Comparison of ENCODE assay signal across 1 cellular context in the genomic region with DNA sequence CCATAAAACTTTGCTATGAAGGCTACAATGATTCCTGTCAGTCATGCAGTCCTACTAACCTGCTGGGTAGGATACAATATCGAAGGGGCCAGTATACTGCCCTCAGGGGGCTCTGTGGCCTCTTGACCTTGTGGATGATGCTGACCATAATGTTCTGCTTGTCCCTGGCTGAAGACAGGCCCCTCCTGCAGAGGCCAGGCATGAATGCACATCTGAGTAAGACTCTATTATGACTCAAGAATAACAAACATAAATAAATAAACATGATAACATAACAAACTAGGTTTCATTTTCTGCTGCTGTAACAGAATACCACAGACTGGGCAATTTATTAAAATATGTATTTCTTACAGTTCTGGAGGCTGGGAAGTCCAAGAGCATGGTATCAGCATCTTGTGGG.
TF ChIP-seq lines count a peak whose summit lies in the region.

No MANE protein-coding gene starts in this region.

TF ChIP-seq in HepG2, 621 proteins besides CTCF, POLR2A, EP300 and RAD21:
- TF ChIP-seq NFKB2 (CRISPR knock-in tag; IDR thresholded peaks at IDR 0.05; ENCODE audit: borderline replicate concordance), result no peak
- TF ChIP-seq NFE2 (CRISPR knock-in tag; IDR thresholded peaks at IDR 0.05), result no peak
- TF ChIP-seq ZNF564 (CRISPR knock-in tag; IDR thresholded peaks at IDR 0.05), result peak; percentile 63; the same call in 1 of the 2 replicates
- no peak for TF ChIP-seq HDAC1 (CRISPR knock-in tag; IDR thresholded peaks at IDR 0.05)
- TF ChIP-seq, protein P1, sequence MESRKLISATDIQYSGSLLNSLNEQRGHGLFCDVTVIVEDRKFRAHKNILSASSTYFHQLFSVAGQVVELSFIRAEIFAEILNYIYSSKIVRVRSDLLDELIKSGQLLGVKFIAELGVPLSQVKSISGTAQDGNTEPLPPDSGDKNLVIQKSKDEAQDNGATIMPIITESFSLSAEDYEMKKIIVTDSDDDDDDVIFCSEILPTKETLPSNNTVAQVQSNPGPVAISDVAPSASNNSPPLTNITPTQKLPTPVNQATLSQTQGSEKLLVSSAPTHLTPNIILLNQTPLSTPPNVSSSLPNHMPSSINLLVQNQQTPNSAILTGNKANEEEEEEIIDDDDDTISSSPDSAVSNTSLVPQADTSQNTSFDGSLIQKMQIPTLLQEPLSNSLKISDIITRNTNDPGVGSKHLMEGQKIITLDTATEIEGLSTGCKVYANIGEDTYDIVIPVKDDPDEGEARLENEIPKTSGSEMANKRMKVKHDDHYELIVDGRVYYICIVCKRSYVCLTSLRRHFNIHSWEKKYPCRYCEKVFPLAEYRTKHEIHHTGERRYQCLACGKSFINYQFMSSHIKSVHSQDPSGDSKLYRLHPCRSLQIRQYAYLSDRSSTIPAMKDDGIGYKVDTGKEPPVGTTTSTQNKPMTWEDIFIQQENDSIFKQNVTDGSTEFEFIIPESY (CRISPR knock-in tag; IDR thresholded peaks at IDR 0.05), result no peak
- TF ChIP-seq ZBTB1 (CRISPR knock-in tag; IDR thresholded peaks at IDR 0.05; ENCODE audit: borderline replicate concordance), result no peak
